In the genomic region with DNA sequence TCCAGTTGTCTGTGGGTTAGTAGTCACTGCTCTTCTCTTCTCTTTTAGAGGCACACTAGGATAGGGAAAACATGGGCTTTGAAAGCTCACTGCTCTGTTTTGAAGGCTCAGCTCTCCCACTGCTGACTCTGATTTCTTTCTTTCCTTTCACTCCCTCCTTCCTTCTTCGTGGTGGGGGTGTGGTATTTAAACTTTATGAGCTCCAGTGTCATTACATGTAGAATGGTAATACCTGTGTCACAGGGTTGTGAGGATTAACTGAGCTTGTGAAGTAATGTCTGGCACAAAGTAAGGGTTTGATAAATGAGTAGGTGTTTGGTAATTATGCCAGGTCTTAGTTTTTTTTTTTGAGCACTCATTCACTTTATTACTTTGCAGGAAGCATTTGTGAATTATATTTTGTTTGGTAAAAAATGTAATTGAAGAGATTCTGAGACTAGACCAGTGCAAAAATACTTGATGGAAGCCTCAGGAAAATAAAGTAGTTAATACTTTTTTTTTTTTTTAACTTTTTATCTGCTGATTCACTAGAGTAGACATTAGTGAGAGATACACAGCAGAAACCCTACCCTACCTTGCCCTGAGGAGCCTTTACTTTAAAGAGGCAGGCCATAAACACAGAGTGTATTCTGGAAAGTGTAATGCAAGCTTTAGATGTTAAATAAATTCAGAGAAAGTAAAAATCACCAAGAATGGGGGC, we compare ENCODE assay signal across 1 cellular context.
TF ChIP-seq lines count a peak whose summit lies in the region.

No MANE protein-coding gene starts in this region.

TF ChIP-seq in K562, 482 proteins besides CTCF, POLR2A, EP300 and RAD21:
- TF ChIP-seq, protein P1, sequence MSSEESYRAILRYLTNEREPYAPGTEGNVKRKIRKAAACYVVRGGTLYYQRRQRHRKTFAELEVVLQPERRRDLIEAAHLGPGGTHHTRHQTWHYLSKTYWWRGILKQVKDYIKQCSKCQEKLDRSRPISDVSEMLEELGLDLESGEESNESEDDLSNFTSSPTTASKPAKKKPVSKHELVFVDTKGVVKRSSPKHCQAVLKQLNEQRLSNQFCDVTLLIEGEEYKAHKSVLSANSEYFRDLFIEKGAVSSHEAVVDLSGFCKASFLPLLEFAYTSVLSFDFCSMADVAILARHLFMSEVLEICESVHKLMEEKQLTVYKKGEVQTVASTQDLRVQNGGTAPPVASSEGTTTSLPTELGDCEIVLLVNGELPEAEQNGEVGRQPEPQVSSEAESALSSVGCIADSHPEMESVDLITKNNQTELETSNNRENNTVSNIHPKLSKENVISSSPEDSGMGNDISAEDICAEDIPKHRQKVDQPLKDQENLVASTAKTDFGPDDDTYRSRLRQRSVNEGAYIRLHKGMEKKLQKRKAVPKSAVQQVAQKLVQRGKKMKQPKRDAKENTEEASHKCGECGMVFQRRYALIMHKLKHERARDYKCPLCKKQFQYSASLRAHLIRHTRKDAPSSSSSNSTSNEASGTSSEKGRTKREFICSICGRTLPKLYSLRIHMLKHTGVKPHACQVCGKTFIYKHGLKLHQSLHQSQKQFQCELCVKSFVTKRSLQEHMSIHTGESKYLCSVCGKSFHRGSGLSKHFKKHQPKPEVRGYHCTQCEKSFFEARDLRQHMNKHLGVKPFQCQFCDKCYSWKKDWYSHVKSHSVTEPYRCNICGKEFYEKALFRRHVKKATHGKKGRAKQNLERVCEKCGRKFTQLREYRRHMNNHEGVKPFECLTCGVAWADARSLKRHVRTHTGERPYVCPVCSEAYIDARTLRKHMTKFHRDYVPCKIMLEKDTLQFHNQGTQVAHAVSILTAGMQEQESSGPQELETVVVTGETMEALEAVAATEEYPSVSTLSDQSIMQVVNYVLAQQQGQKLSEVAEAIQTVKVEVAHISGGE (CRISPR knock-in tag; IDR thresholded peaks at IDR 0.05), result no peak
- TF ChIP-seq, protein P2, sequence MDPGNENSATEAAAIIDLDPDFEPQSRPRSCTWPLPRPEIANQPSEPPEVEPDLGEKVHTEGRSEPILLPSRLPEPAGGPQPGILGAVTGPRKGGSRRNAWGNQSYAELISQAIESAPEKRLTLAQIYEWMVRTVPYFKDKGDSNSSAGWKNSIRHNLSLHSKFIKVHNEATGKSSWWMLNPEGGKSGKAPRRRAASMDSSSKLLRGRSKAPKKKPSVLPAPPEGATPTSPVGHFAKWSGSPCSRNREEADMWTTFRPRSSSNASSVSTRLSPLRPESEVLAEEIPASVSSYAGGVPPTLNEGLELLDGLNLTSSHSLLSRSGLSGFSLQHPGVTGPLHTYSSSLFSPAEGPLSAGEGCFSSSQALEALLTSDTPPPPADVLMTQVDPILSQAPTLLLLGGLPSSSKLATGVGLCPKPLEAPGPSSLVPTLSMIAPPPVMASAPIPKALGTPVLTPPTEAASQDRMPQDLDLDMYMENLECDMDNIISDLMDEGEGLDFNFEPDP (CRISPR knock-in tag; IDR thresholded peaks at IDR 0.05), result no peak
- TF ChIP-seq, protein P3, sequence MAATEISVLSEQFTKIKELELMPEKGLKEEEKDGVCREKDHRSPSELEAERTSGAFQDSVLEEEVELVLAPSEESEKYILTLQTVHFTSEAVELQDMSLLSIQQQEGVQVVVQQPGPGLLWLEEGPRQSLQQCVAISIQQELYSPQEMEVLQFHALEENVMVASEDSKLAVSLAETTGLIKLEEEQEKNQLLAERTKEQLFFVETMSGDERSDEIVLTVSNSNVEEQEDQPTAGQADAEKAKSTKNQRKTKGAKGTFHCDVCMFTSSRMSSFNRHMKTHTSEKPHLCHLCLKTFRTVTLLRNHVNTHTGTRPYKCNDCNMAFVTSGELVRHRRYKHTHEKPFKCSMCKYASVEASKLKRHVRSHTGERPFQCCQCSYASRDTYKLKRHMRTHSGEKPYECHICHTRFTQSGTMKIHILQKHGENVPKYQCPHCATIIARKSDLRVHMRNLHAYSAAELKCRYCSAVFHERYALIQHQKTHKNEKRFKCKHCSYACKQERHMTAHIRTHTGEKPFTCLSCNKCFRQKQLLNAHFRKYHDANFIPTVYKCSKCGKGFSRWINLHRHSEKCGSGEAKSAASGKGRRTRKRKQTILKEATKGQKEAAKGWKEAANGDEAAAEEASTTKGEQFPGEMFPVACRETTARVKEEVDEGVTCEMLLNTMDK (IDR thresholded peaks at IDR 0.05; ENCODE audit: borderline replicate concordance, insufficient read depth, low read depth, low read length, poor library complexity, severe bottlenecking), result no peak
- TF ChIP-seq, protein P4, sequence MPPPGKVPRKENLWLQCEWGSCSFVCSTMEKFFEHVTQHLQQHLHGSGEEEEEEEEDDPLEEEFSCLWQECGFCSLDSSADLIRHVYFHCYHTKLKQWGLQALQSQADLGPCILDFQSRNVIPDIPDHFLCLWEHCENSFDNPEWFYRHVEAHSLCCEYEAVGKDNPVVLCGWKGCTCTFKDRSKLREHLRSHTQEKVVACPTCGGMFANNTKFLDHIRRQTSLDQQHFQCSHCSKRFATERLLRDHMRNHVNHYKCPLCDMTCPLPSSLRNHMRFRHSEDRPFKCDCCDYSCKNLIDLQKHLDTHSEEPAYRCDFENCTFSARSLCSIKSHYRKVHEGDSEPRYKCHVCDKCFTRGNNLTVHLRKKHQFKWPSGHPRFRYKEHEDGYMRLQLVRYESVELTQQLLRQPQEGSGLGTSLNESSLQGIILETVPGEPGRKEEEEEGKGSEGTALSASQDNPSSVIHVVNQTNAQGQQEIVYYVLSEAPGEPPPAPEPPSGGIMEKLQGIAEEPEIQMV (tag; conservative IDR thresholded peaks at IDR 0.05; ENCODE audit: low read depth), result no peak
